In the genomic region with DNA sequence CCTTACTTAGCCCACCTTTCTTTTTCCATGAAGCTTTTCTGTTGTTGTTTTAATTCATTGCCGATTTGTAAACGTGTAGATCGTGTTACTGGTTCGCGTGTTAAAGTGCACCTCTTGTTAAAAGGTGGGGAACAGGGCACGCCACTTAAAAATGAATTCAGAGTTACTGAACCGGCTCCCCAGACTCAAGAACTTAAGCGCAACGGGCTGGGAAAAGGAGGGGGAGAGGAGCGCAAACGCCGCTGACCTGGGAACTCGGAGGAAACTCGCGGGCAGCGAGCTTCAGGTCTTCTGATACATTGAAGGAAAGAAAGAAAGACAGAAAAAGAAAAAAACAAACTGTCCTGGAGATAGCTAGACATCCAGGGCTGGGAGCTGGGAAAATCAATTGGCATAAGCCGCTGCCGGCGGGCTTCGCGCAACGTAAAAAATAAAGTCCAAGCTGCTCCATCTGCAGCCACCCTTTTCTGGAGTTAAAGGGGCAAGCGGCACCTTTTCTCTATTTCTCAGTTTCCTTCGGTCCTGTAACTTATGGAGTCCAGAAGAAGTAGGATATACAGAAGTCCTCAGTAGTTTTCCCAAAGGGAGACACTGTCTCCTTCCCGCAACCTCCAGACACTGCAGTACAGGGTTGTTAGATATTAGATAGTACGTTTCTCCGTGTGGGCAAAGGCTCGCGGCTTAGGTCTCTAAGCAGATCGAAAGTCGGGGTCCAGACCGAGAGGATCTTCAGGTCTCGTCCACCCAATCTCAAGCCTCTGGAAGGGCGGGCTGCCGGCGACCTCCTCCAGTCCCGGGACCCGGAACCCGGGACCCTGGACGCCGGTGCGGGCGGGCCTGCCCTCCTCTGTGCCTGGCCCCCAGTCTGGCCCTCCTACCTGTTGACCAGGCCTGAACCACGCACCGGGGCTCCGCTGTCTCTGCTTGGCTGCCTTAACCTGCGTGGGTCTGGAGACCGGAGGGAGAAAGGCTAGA, we compare ENCODE assay signal across 1 cellular context.
A peak's percentile ranks its signal among the peaks of the same experiment; 100 is the strongest.
TF ChIP-seq lines count a peak whose summit lies in the region.

No MANE protein-coding gene starts in this region.

TF ChIP-seq in neural cell, 6 proteins besides CTCF, POLR2A, EP300 and RAD21:
- TF ChIP-seq, protein P1, sequence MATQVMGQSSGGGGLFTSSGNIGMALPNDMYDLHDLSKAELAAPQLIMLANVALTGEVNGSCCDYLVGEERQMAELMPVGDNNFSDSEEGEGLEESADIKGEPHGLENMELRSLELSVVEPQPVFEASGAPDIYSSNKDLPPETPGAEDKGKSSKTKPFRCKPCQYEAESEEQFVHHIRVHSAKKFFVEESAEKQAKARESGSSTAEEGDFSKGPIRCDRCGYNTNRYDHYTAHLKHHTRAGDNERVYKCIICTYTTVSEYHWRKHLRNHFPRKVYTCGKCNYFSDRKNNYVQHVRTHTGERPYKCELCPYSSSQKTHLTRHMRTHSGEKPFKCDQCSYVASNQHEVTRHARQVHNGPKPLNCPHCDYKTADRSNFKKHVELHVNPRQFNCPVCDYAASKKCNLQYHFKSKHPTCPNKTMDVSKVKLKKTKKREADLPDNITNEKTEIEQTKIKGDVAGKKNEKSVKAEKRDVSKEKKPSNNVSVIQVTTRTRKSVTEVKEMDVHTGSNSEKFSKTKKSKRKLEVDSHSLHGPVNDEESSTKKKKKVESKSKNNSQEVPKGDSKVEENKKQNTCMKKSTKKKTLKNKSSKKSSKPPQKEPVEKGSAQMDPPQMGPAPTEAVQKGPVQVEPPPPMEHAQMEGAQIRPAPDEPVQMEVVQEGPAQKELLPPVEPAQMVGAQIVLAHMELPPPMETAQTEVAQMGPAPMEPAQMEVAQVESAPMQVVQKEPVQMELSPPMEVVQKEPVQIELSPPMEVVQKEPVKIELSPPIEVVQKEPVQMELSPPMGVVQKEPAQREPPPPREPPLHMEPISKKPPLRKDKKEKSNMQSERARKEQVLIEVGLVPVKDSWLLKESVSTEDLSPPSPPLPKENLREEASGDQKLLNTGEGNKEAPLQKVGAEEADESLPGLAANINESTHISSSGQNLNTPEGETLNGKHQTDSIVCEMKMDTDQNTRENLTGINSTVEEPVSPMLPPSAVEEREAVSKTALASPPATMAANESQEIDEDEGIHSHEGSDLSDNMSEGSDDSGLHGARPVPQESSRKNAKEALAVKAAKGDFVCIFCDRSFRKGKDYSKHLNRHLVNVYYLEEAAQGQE (IDR thresholded peaks at IDR 0.05; ENCODE audit: borderline replicate concordance) = peak; percentile 15
- TF ChIP-seq TAF1 (IDR thresholded peaks at IDR 0.05; ENCODE audit: low read depth) = no peak
